ENCODE assay signal across 15 cellular contexts in the genomic region with DNA sequence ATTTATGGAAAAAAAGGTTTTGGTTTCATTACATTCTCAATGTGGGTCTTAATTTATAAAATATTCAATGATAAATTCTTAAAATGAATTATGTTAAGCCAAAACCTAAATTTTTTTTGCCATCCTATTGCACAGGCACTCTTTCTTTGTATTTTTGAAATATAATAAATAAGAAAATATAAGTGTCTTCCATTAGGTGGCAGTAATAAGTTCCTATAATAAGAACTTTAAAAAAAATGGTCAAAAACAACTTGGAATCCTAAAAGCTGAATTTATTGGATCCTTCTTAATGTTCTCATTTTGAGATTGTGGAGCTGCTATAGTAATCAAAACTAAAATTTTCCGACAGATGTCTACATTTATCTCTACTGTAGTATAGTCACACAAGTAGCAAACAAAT. TPM values are rescaled to one million over a fixed set of nuclear protein-coding genes. Genes with fewer than 3 reads are reported as not detected.
DNase-seq lines count a peak whose midpoint lies in the region; ATAC-seq and TF ChIP-seq lines count a peak whose summit lies in the region.
"Had no signal": no experiment of that assay in that cellular context is flagged by ENCODE, and none has a peak within 500 bp of the region (broad histone marks: within the 10 kb centered on the region; RNA-seq: fewer than 3 reads in every experiment).

No MANE protein-coding gene starts in this region.

- no peaks in the 10 kb centered on the region for H3K79me2 ChIP-seq in neural progenitor cell (ENCODE audit: low read depth)

- no peak overlapping the region for H3K27ac ChIP-seq in neural progenitor cell
- H3K27ac ChIP-seq: right atrium auricular region, vagina had no signal

- peak; percentile 29 for TF ChIP-seq CTCF in Calu3 (IDR thresholded peaks at IDR 0.05; ENCODE audit: unreplicated experiment)
- TF ChIP-seq CTCF in choroid plexus epithelial cell (conservative IDR thresholded peaks at IDR 0.05; ENCODE audit: low read depth, low read length), result peak; percentile 28
- peak; percentile 7 for TF ChIP-seq CTCF in neural progenitor cell (IDR thresholded peaks at IDR 0.05)

- H3K36me3 Mint-ChIP-seq in Calu3 (ENCODE audit: insufficient read depth, unreplicated experiment) (no peaks in the 10 kb centered on the region), neural progenitor cell (no peaks in the 10 kb centered on the region)
- H3K36me3 Mint-ChIP-seq in stimulated activated memory B cell treated with anti-CD40 and anti-IgM and Interleukin-4, amounts not matched to agents 10 μg/mL and 1 μg/mL and 100 μg/mL, for 72 hours, result no peaks in the 10 kb centered on the region
- no peaks in the 10 kb centered on the region for H3K36me3 Mint-ChIP-seq in activated CD8-positive, alpha-beta T cell treated with anti-CD3 and anti-CD28 coated beads, Interleukin-2, amount 10 ng/mL, durations not matched to agents 7 days and 5 days (ENCODE audit: low read depth)
- H3K36me3 Mint-ChIP-seq: CD4-positive, CD25-positive, alpha-beta regulatory T cell had no signal

- DNase-seq in Calu3 (no peak), OCI-M1 (lab: John Stamatoyannopoulos, UW) (peak; percentile 30), choroid plexus epithelial cell (ENCODE audit: low read depth) (no peak), neural progenitor cell (ENCODE audit: low spot score) (no peak), inferior parietal cortex (ENCODE audit: extremely low spot score) (no peak)
- no peak for DNase-seq in stimulated activated naive CD8-positive, alpha-beta T cell treated with anti-CD3 and anti-CD28 coated beads, Interleukin-15, Interleukin-2, amounts not matched to agents 100 U/mL and 50 U/mL, for 24 hours
- DNase-seq in activated CD8-positive, alpha-beta T cell treated with anti-CD3 and anti-CD28 coated beads, Interleukin-2, amount 10 ng/mL, durations not matched to agents 7 days and 5 days, result no peak
- DNase-seq: activated CD4-positive, alpha-beta T cell treated with anti-CD3 and anti-CD28 coated beads for 36 hours; activated T-cell treated with anti-CD3 and anti-CD28 coated beads, Interleukin-2, amount 50 U/mL, for 1 hour; CD4-positive, CD25-positive, alpha-beta regulatory T cell; NCI-H2107; stimulated activated naive CD4-positive, alpha-beta T cell treated with Interleukin-2 at 50 U/mL for 16 hours had no signal

- H3K27me3 Mint-ChIP-seq in Calu3 (ENCODE audit: unreplicated experiment) (no peaks in the 10 kb centered on the region), neural progenitor cell (ENCODE audit: insufficient read depth, low read depth) (no peaks in the 10 kb centered on the region)
- no peaks in the 10 kb centered on the region for H3K27me3 Mint-ChIP-seq in stimulated activated memory B cell treated with anti-CD40 and anti-IgM and Interleukin-4, amounts not matched to agents 10 μg/mL and 1 μg/mL and 100 μg/mL, for 72 hours
- H3K27me3 Mint-ChIP-seq in activated CD8-positive, alpha-beta T cell treated with anti-CD3 and anti-CD28 coated beads, Interleukin-2, amount 10 ng/mL, durations not matched to agents 7 days and 5 days (ENCODE audit: low read depth), result no peaks in the 10 kb centered on the region
- H3K27me3 Mint-ChIP-seq: activated CD4-positive, alpha-beta T cell treated with anti-CD3 and anti-CD28 coated beads for 36 hours; CD4-positive, CD25-positive, alpha-beta regulatory T cell had no signal

- no peak overlapping the region for H3K4me3 ChIP-seq in choroid plexus epithelial cell (ENCODE audit: low read depth, low read length)
- H3K4me3 ChIP-seq in neural progenitor cell, result no peak overlapping the region
- H3K4me3 ChIP-seq: right atrium auricular region, vagina had no signal

- no peak overlapping the region for H3K4me2 ChIP-seq in neural progenitor cell

- BruUV-seq in Calu3 (replicated peaks; lab: Mats Ljungman, UMichigan), result no TSS peak

- H2AFZ ChIP-seq in neural progenitor cell (replicated peaks), result no peak overlapping the region

- ATAC-seq in stimulated activated naive CD8-positive, alpha-beta T cell treated with anti-CD3 and anti-CD28 coated beads, Interleukin-15, Interleukin-2, amounts not matched to agents 100 U/mL and 50 U/mL, for 24 hours, result no peak
- ATAC-seq in stimulated activated memory B cell treated with anti-CD40 and anti-IgM and Interleukin-4, amounts not matched to agents 10 μg/mL and 1 μg/mL and 100 μg/mL, for 72 hours, result no peak
- ATAC-seq in activated CD8-positive, alpha-beta T cell treated with anti-CD3 and anti-CD28 coated beads, Interleukin-2, amount 10 ng/mL, durations not matched to agents 7 days and 5 days, result no peak
- ATAC-seq: activated CD4-positive, alpha-beta T cell treated with anti-CD3 and anti-CD28 coated beads for 36 hours had no signal

- H3K4me1 Mint-ChIP-seq in Calu3 (ENCODE audit: low read depth, unreplicated experiment) (no peaks in the 10 kb centered on the region), neural progenitor cell (peaks cover 3% of the 10 kb centered on the region)
- no peaks in the 10 kb centered on the region for H3K4me1 Mint-ChIP-seq in stimulated activated memory B cell treated with anti-CD40 and anti-IgM and Interleukin-4, amounts not matched to agents 10 μg/mL and 1 μg/mL and 100 μg/mL, for 72 hours
- no peaks in the 10 kb centered on the region for H3K4me1 Mint-ChIP-seq in activated CD8-positive, alpha-beta T cell treated with anti-CD3 and anti-CD28 coated beads, Interleukin-2, amount 10 ng/mL, durations not matched to agents 7 days and 5 days (ENCODE audit: low read depth)

- H3K9ac ChIP-seq in neural progenitor cell, result no peak overlapping the region

- H3K36me3 ChIP-seq in neural progenitor cell, result no peaks in the 10 kb centered on the region
- H3K36me3 ChIP-seq: right atrium auricular region, vagina had no signal

- H3K9me3 Mint-ChIP-seq in Calu3 (ENCODE audit: low read depth, unreplicated experiment) (no peaks in the 10 kb centered on the region), neural progenitor cell (no peaks in the 10 kb centered on the region)
- H3K9me3 Mint-ChIP-seq in stimulated activated memory B cell treated with anti-CD40 and anti-IgM and Interleukin-4, amounts not matched to agents 10 μg/mL and 1 μg/mL and 100 μg/mL, for 72 hours, result no peaks in the 10 kb centered on the region
- H3K9me3 Mint-ChIP-seq in activated CD8-positive, alpha-beta T cell treated with anti-CD3 and anti-CD28 coated beads, Interleukin-2, amount 10 ng/mL, durations not matched to agents 7 days and 5 days (ENCODE audit: insufficient read depth), result no peaks in the 10 kb centered on the region

- H3K9me3 ChIP-seq in neural progenitor cell (ENCODE audit: low read depth), result no peaks in the 10 kb centered on the region
- H3K9me3 ChIP-seq: right atrium auricular region, vagina had no signal

- H3K4me1 ChIP-seq in neural progenitor cell, result no peaks in the 10 kb centered on the region
- H3K4me1 ChIP-seq: vagina had no signal

- no peaks in the 10 kb centered on the region for H3K27me3 ChIP-seq in neural progenitor cell
- H3K27me3 ChIP-seq: right atrium auricular region, vagina had no signal

- intact Hi-C loops in Calu3 (cut with micrococcal nuclease; ENCODE audit: unreplicated experiment), result no loop called here

- no peaks in the 10 kb centered on the region for H3F3A ChIP-seq in neural progenitor cell (ENCODE audit: low read depth)

- H3K4me3 Mint-ChIP-seq in Calu3 (ENCODE audit: low read depth, unreplicated experiment) (no peak overlapping the region), neural progenitor cell (no peak overlapping the region)
- no peak overlapping the region for H3K4me3 Mint-ChIP-seq in stimulated activated memory B cell treated with anti-CD40 and anti-IgM and Interleukin-4, amounts not matched to agents 10 μg/mL and 1 μg/mL and 100 μg/mL, for 72 hours
- H3K4me3 Mint-ChIP-seq in activated CD8-positive, alpha-beta T cell treated with anti-CD3 and anti-CD28 coated beads, Interleukin-2, amount 10 ng/mL, durations not matched to agents 7 days and 5 days, result no peak overlapping the region
- H3K4me3 Mint-ChIP-seq: activated CD4-positive, alpha-beta T cell treated with anti-CD3 and anti-CD28 coated beads for 36 hours; CD4-positive, CD25-positive, alpha-beta regulatory T cell had no signal

- POLR2A ChIA-PET in activated CD8-positive, alpha-beta T cell treated with anti-CD3 and anti-CD28 coated beads, Interleukin-2, amount 10 ng/mL, durations not matched to agents 7 days and 5 days (lab: Charles Lee), result no interaction called here

- H4K20me1 ChIP-seq in neural progenitor cell (ENCODE audit: low read depth), result no peaks in the 10 kb centered on the region

- CTCF ChIA-PET in Calu3 (lab: Charles Lee), result no interaction called here
- CTCF ChIA-PET in activated CD8-positive, alpha-beta T cell treated with anti-CD3 and anti-CD28 coated beads, Interleukin-2, amount 10 ng/mL, durations not matched to agents 7 days and 5 days (lab: Charles Lee), result no interaction called here

- H3K27ac Mint-ChIP-seq in Calu3 (ENCODE audit: unreplicated experiment), result no peak overlapping the region
- no peak overlapping the region for H3K27ac Mint-ChIP-seq in neural progenitor cell
- H3K27ac Mint-ChIP-seq in stimulated activated memory B cell treated with anti-CD40 and anti-IgM and Interleukin-4, amounts not matched to agents 10 μg/mL and 1 μg/mL and 100 μg/mL, for 72 hours, result no peak overlapping the region
- no peak overlapping the region for H3K27ac Mint-ChIP-seq in activated CD8-positive, alpha-beta T cell treated with anti-CD3 and anti-CD28 coated beads, Interleukin-2, amount 10 ng/mL, durations not matched to agents 7 days and 5 days
- H3K27ac Mint-ChIP-seq: activated CD4-positive, alpha-beta T cell treated with anti-CD3 and anti-CD28 coated beads for 36 hours; CD4-positive, CD25-positive, alpha-beta regulatory T cell had no signal

RNA-seq across cellular contexts. Expression of gene CALCRL, which starts 5.7 kb away (rescaled TPM):
- 0.99 and 1.5 TPM in 2 replicates for total RNA-seq in Calu3 (2022)
- total RNA-seq in neural progenitor cell (ENCODE audit: low replicate concordance), result 1.3 and 4.8 TPM in 2 replicates
- 1 to 10 TPM in 1 of 2 experiments, under 1 TPM in 1; 0.79 to 1.1 TPM for total RNA-seq in activated CD8-positive, alpha-beta T cell treated with anti-CD3 and anti-CD28 coated beads, Interleukin-2, amount 10 ng/mL, durations not matched to agents 7 days and 5 days
